ENCODE assay signal across 17 cellular contexts in the genomic region with DNA sequence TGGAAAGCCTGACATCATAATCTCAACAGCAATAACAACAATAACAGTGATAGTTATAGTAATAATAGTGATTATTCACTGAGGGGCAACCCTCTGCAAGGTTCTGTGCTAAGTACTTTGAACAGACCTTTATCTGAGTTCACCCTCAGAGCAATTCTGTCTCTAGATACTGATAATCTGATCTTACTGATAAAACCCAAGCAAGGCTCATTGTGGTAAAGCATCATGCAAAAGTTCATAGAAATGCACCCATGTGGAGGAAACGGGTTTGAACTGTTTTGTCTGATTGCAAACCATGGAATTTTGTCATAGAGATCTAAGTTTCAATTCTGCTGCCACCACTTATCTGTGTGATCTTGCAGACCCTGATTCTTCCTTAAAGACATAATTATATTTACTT. TPM values are rescaled to one million over a fixed set of nuclear protein-coding genes. Genes with fewer than 3 reads are reported as not detected.
DNase-seq lines count a peak whose midpoint lies in the region; ATAC-seq and TF ChIP-seq lines count a peak whose summit lies in the region.
"Had no signal": no experiment of that assay in that cellular context is flagged by ENCODE, and none has a peak within 500 bp of the region (broad histone marks: within the 10 kb centered on the region; RNA-seq: fewer than 3 reads in every experiment).

No MANE protein-coding gene starts in this region.

- H3K4me3 Mint-ChIP-seq in H9 (no peak overlapping the region), nephron progenitor cell (no peak overlapping the region)
- H3K4me3 Mint-ChIP-seq: CD8-positive, alpha-beta T cell had no signal

- peaks cover 3% of the 10 kb centered on the region for H3K27me3 ChIP-seq in DND-41 (ENCODE audit: insufficient read depth, low read length, poor library complexity)
- no peaks in the 10 kb centered on the region for H3K27me3 ChIP-seq in H9 (ENCODE audit: insufficient read depth, low read length)
- H3K27me3 ChIP-seq: BLaER1 treated with 17β-estradiol and CSF1 and Interleukin-3, amounts not matched to agents 10 nM and 100 nM; SJCRH30 had no signal

- no peak overlapping the region for H3K4ac ChIP-seq in H9 (ENCODE audit: low read depth, low read length)

- H2BK120ac ChIP-seq in H9 (ENCODE audit: low read depth, low read length, poor library complexity, severe bottlenecking), result no peak overlapping the region

- H2BK5ac ChIP-seq in H9 (ENCODE audit: insufficient read length, low read length), result no peak overlapping the region

- DNase-seq in DND-41 (no peak), H9 (no peak), nephron progenitor cell (no peak), NCI-H187 (lab: John Stamatoyannopoulos, UW) (no peak), T-helper 9 cell (no peak)
- DNase-seq: Calu3; CD8-positive, alpha-beta T cell; NCI-H1048; NCI-H1436 treated with DMSO at 0.1 percent for 48 hours; NCI-H2029 treated with DMSO at 0.1 percent for 48 hours; NCI-H2171; NCI-H526; SJCRH30 had no signal

- H3K4me2 ChIP-seq in DND-41 (ENCODE audit: insufficient read depth, low read length), result no peak overlapping the region
- no peak overlapping the region for H3K4me2 ChIP-seq in H9 (ENCODE audit: insufficient read depth, insufficient read length, low read length)
- H3K4me2 ChIP-seq: BLaER1 treated with 17β-estradiol and CSF1 and Interleukin-3, amounts not matched to agents 10 nM and 100 nM had no signal

- no peak overlapping the region for H3T11ph ChIP-seq in H9 (ENCODE audit: low read length)

- H3K23me2 ChIP-seq in H9 (ENCODE audit: insufficient read length, low read depth, low read length, poor library complexity, severe bottlenecking), result no peaks in the 10 kb centered on the region

- no peak overlapping the region for H3K56ac ChIP-seq in H9 (ENCODE audit: insufficient read length, low read depth, low read length)

- H3K9ac ChIP-seq in DND-41 (ENCODE audit: low read depth, low read length) (no peak overlapping the region), H9 (ENCODE audit: extremely low read depth, insufficient read length, low read length) (peak overlapping the region; percentile 10)
- H3K9ac ChIP-seq: BLaER1 treated with 17β-estradiol and CSF1 and Interleukin-3, amounts not matched to agents 10 nM and 100 nM had no signal

- H4K20me1 ChIP-seq in DND-41 (ENCODE audit: insufficient read depth, low read length) (no peaks in the 10 kb centered on the region), H9 (ENCODE audit: control insufficient read depth, insufficient read depth, insufficient read length) (no peaks in the 10 kb centered on the region)
- H4K20me1 ChIP-seq: BLaER1 treated with 17β-estradiol and CSF1 and Interleukin-3, amounts not matched to agents 10 nM and 100 nM had no signal

- H3K27ac Mint-ChIP-seq in H9 (no peak overlapping the region), nephron progenitor cell (peak overlapping the region; percentile 48)
- H3K27ac Mint-ChIP-seq: CD8-positive, alpha-beta T cell had no signal

- no peaks in the 10 kb centered on the region for H3K4me1 ChIP-seq in DND-41 (ENCODE audit: insufficient read depth, low read length)
- no peaks in the 10 kb centered on the region; the same call in 1 of the 2 replicates for H3K4me1 ChIP-seq in H9 (ENCODE audit: insufficient read depth, low read length)

- H4K8ac ChIP-seq in H9 (replicated peaks; ENCODE audit: insufficient read length, low read depth, low read length), result no peak overlapping the region

- no peaks in the 10 kb centered on the region for H3K36me3 ChIP-seq in DND-41 (ENCODE audit: insufficient read depth, low read length)
- H3K36me3 ChIP-seq: BLaER1 treated with 17β-estradiol and CSF1 and Interleukin-3, amounts not matched to agents 10 nM and 100 nM; SJCRH30 had no signal

- H2BK20ac ChIP-seq in H9 (ENCODE audit: low read depth, low read length, poor library complexity, severe bottlenecking), result no peak overlapping the region

- H4K91ac ChIP-seq in H9 (ENCODE audit: insufficient read length, low read depth, low read length), result no peak overlapping the region

- H3K9me3 Mint-ChIP-seq in H9 (no peaks in the 10 kb centered on the region), nephron progenitor cell (no peaks in the 10 kb centered on the region)
- H3K9me3 Mint-ChIP-seq: CD8-positive, alpha-beta T cell had no signal

- H2AK5ac ChIP-seq in H9 (ENCODE audit: insufficient read length, low read length), result no peak overlapping the region

- ATAC-seq in DND-41 (ENCODE audit: insufficient read depth, low read depth) (peak; percentile 58; the same call in 2 of the 3 replicates), GM21786 (IDR thresholded peaks at IDR 0.05; ENCODE audit: unreplicated experiment) (no peak)
- ATAC-seq: CD8-positive, alpha-beta T cell; K562 had no signal

- H3K79me2 ChIP-seq in DND-41 (ENCODE audit: insufficient read depth, low read length), result no peaks in the 10 kb centered on the region
- no peaks in the 10 kb centered on the region for H3K79me2 ChIP-seq in H9 (ENCODE audit: insufficient read depth, low read length)

- peaks cover 36 to 39% of the 10 kb centered on the region in 2 experiments for H3K4me1 Mint-ChIP-seq in H9
- H3K4me1 Mint-ChIP-seq in nephron progenitor cell, result peaks cover 18% of the 10 kb centered on the region

- no CpG with 5 or more reads among the region's 1 CpG for WGBS in H9 (ENCODE audit: extremely low coverage, insufficient read length, low lambda C conversion rate)

- no peak overlapping the region for H3K23ac ChIP-seq in H9 (ENCODE audit: insufficient read length, low read depth, low read length)

- no peak overlapping the region for H3K4me3 ChIP-seq in DND-41 (ENCODE audit: low read depth in 1 of 2, low read length in 2 of 2)
- H3K4me3 ChIP-seq: BLaER1 treated with 17β-estradiol and CSF1 and Interleukin-3, amounts not matched to agents 10 nM and 100 nM; K562; SJCRH30 had no signal

- no peak overlapping the region for H2AFZ ChIP-seq in DND-41 (ENCODE audit: low read depth, low read length)
- no peak overlapping the region for H2AFZ ChIP-seq in H9 (ENCODE audit: low read length)

- H3K36me3 Mint-ChIP-seq in H9 (ENCODE audit: insufficient read depth in 1 of 3, low read depth in 3 of 3) (no peaks in the 10 kb centered on the region; a peak in 1 of 7 replicates), nephron progenitor cell (ENCODE audit: low read depth) (no peaks in the 10 kb centered on the region)
- H3K36me3 Mint-ChIP-seq: CD8-positive, alpha-beta T cell had no signal

- TF ChIP-seq CTCF in DND-41 (IDR thresholded peaks at IDR 0.05; ENCODE audit: borderline replicate concordance, extremely low read depth, low read length, poor library complexity, severe bottlenecking) (no peak), H9 (conservative IDR thresholded peaks at IDR 0.05) (no peak), VCaP (conservative IDR thresholded peaks at IDR 0.05) (no peak), nephron progenitor cell (IDR thresholded peaks at IDR 0.05) (no peak)

- H3K14ac ChIP-seq in H9 (ENCODE audit: insufficient read depth, low read length), result no peak overlapping the region

- no peak overlapping the region for H3K18ac ChIP-seq in H9 (ENCODE audit: insufficient read length, low read depth, low read length)

- H3K9me3 ChIP-seq in DND-41 (ENCODE audit: insufficient read depth, low read length, severe bottlenecking) (no peaks in the 10 kb centered on the region), H9 (ENCODE audit: control insufficient read depth, low read depth, low read length) (no peaks in the 10 kb centered on the region)
- H3K9me3 ChIP-seq: BLaER1 treated with 17β-estradiol and CSF1 and Interleukin-3, amounts not matched to agents 10 nM and 100 nM; SJCRH30 had no signal

- H4K5ac ChIP-seq in H9 (ENCODE audit: insufficient read length, low read depth, low read length), result no peak overlapping the region

- H3K27ac ChIP-seq in DND-41 (ENCODE audit: low read length) (no peak overlapping the region), H9 (ENCODE audit: insufficient read length, low read depth, low read length) (no peak overlapping the region), VCaP (peak overlapping the region; percentile 54)
- H3K27ac ChIP-seq: BLaER1 treated with 17β-estradiol and CSF1 and Interleukin-3, amounts not matched to agents 10 nM and 100 nM; SJCRH30 had no signal

- H2BK15ac ChIP-seq in H9 (ENCODE audit: low read depth, low read length), result no peak overlapping the region

- H2BK12ac ChIP-seq in H9 (ENCODE audit: insufficient read length, low read depth, low read length), result no peak overlapping the region

- no peaks in the 10 kb centered on the region for H3K27me3 Mint-ChIP-seq in H9 (ENCODE audit: low read depth)
- H3K27me3 Mint-ChIP-seq in nephron progenitor cell (ENCODE audit: low read depth, poor library complexity), result no peaks in the 10 kb centered on the region

- no peaks in the 10 kb centered on the region for H3K79me1 ChIP-seq in H9 (ENCODE audit: insufficient read depth, low read depth, low read length, poor library complexity, severe bottlenecking)

RNA-seq across cellular contexts. Expression of gene KIAA0408, which starts 1.3 kb away (rescaled TPM):
- 3.1 and 4.7 TPM in 2 replicates for total RNA-seq in H9 (2021)
